2 cellular contexts compared by ENCODE assay signal in the genomic region with DNA sequence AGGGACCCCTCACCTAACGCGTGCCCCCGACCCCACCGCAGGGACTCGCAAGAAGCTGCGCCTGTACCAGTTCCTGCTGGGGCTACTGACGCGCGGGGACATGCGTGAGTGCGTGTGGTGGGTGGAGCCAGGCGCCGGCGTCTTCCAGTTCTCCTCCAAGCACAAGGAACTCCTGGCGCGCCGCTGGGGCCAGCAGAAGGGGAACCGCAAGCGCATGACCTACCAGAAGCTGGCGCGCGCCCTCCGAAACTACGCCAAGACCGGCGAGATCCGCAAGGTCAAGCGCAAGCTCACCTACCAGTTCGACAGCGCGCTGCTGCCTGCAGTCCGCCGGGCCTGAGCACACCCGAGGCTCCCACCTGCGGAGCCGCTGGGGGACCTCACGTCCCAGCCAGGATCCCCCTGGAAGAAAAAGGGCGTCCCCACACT.
TF ChIP-seq lines count a peak whose summit lies in the region.

No MANE protein-coding gene starts in this region.

TF ChIP-seq in K562, 482 proteins besides CTCF, POLR2A, EP300 and RAD21:
- no peak for TF ChIP-seq TFAM (CRISPR knock-in tag; conservative IDR thresholded peaks at IDR 0.05)
- TF ChIP-seq, protein P1, sequence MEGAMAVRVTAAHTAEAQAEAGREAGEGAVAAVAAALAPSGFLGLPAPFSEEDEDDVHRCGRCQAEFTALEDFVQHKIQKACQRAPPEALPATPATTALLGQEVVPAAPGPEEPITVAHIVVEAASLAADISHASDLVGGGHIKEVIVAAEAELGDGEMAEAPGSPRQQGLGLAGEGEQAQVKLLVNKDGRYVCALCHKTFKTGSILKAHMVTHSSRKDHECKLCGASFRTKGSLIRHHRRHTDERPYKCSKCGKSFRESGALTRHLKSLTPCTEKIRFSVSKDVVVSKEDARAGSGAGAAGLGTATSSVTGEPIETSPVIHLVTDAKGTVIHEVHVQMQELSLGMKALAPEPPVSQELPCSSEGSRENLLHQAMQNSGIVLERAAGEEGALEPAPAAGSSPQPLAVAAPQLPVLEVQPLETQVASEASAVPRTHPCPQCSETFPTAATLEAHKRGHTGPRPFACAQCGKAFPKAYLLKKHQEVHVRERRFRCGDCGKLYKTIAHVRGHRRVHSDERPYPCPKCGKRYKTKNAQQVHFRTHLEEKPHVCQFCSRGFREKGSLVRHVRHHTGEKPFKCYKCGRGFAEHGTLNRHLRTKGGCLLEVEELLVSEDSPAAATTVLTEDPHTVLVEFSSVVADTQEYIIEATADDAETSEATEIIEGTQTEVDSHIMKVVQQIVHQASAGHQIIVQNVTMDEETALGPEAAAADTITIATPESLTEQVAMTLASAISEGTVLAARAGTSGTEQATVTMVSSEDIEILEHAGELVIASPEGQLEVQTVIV (CRISPR knock-in tag; IDR thresholded peaks at IDR 0.05; ENCODE audit: borderline replicate concordance) = no peak
- TF ChIP-seq TEAD4 (IDR thresholded peaks at IDR 0.05; ENCODE audit: low read length) = no peak
- no peak for TF ChIP-seq TEAD4 (CRISPR knock-in tag; IDR thresholded peaks at IDR 0.05; ENCODE audit: borderline replicate concordance)
- TF ChIP-seq, protein P2, sequence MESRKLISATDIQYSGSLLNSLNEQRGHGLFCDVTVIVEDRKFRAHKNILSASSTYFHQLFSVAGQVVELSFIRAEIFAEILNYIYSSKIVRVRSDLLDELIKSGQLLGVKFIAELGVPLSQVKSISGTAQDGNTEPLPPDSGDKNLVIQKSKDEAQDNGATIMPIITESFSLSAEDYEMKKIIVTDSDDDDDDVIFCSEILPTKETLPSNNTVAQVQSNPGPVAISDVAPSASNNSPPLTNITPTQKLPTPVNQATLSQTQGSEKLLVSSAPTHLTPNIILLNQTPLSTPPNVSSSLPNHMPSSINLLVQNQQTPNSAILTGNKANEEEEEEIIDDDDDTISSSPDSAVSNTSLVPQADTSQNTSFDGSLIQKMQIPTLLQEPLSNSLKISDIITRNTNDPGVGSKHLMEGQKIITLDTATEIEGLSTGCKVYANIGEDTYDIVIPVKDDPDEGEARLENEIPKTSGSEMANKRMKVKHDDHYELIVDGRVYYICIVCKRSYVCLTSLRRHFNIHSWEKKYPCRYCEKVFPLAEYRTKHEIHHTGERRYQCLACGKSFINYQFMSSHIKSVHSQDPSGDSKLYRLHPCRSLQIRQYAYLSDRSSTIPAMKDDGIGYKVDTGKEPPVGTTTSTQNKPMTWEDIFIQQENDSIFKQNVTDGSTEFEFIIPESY (CRISPR knock-in tag; IDR thresholded peaks at IDR 0.05) = peak; percentile 95

TF ChIP-seq in SK-N-SH, 30 proteins besides CTCF, POLR2A, EP300 and RAD21:
- no peak for TF ChIP-seq NFIC (IDR thresholded peaks at IDR 0.05; ENCODE audit: borderline replicate concordance)
- no peak for TF ChIP-seq FOXM1 (IDR thresholded peaks at IDR 0.05; ENCODE audit: low read depth)
- TF ChIP-seq FOSL2 (IDR thresholded peaks at IDR 0.05; ENCODE audit: borderline replicate concordance, low read depth) = no peak
- no peak for TF ChIP-seq YY1 (IDR thresholded peaks at IDR 0.05; ENCODE audit: low read depth)
- TF ChIP-seq, protein P3, sequence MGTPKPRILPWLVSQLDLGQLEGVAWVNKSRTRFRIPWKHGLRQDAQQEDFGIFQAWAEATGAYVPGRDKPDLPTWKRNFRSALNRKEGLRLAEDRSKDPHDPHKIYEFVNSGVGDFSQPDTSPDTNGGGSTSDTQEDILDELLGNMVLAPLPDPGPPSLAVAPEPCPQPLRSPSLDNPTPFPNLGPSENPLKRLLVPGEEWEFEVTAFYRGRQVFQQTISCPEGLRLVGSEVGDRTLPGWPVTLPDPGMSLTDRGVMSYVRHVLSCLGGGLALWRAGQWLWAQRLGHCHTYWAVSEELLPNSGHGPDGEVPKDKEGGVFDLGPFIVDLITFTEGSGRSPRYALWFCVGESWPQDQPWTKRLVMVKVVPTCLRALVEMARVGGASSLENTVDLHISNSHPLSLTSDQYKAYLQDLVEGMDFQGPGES (IDR thresholded peaks at IDR 0.05; ENCODE audit: low read depth, low read length) = no peak
- no peak for TF ChIP-seq TEAD4 (IDR thresholded peaks at IDR 0.05; ENCODE audit: borderline replicate concordance, insufficient read depth)
- TF ChIP-seq, protein P4, sequence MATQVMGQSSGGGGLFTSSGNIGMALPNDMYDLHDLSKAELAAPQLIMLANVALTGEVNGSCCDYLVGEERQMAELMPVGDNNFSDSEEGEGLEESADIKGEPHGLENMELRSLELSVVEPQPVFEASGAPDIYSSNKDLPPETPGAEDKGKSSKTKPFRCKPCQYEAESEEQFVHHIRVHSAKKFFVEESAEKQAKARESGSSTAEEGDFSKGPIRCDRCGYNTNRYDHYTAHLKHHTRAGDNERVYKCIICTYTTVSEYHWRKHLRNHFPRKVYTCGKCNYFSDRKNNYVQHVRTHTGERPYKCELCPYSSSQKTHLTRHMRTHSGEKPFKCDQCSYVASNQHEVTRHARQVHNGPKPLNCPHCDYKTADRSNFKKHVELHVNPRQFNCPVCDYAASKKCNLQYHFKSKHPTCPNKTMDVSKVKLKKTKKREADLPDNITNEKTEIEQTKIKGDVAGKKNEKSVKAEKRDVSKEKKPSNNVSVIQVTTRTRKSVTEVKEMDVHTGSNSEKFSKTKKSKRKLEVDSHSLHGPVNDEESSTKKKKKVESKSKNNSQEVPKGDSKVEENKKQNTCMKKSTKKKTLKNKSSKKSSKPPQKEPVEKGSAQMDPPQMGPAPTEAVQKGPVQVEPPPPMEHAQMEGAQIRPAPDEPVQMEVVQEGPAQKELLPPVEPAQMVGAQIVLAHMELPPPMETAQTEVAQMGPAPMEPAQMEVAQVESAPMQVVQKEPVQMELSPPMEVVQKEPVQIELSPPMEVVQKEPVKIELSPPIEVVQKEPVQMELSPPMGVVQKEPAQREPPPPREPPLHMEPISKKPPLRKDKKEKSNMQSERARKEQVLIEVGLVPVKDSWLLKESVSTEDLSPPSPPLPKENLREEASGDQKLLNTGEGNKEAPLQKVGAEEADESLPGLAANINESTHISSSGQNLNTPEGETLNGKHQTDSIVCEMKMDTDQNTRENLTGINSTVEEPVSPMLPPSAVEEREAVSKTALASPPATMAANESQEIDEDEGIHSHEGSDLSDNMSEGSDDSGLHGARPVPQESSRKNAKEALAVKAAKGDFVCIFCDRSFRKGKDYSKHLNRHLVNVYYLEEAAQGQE (IDR thresholded peaks at IDR 0.05; ENCODE audit: low read depth, low read length) = no peak
- no peak for TF ChIP-seq RFX5 (IDR thresholded peaks at IDR 0.05; ENCODE audit: low read length)
- TF ChIP-seq, protein P5, sequence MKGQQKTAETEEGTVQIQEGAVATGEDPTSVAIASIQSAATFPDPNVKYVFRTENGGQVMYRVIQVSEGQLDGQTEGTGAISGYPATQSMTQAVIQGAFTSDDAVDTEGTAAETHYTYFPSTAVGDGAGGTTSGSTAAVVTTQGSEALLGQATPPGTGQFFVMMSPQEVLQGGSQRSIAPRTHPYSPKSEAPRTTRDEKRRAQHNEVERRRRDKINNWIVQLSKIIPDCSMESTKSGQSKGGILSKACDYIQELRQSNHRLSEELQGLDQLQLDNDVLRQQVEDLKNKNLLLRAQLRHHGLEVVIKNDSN (IDR thresholded peaks at IDR 0.05; ENCODE audit: borderline replicate concordance, low read depth) = no peak
- TF ChIP-seq GATA2 (CRISPR knock-in tag; IDR thresholded peaks at IDR 0.05) = no peak
- TF ChIP-seq RCOR1 (IDR thresholded peaks at IDR 0.05; ENCODE audit: low read length) = no peak
- TF ChIP-seq EZH2phosphoT487 (IDR thresholded peaks at IDR 0.05; ENCODE audit: borderline replicate concordance, low read depth) = no peak
- no peak for TF ChIP-seq SMC3 (IDR thresholded peaks at IDR 0.05; ENCODE audit: low read depth, low read length)
